In the genomic region with DNA sequence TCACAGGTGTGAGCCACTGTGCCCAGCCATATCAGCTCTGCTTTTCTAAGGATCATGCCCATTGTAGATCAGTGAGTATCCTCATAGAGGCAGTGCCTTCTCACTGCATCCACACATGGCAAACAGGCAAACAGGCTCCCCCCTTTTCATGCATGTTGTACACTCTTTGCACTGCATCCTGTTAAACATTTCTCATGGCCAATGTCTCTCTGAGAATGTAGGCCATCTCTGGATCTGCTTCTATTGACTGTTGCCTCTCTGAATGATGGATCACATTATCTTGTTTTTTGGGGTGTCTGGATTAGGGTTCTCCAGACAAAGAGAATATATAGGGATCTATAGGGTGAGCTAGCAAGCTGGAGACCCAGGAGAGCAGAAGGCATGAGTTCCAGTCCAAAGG, we compare ENCODE assay signal across 22 cellular contexts.
"Had no signal": no experiment of that assay in that cellular context is flagged by ENCODE, and none has a peak within 500 bp of the region (broad histone marks: within the 10 kb centered on the region; RNA-seq: fewer than 3 reads in every experiment).

No MANE protein-coding gene starts in this region.

- H3K27me3 ChIP-seq: SJSA1 had no signal

- H3K9ac ChIP-seq: KMS-11 had no signal

- H3K27ac ChIP-seq: KMS-11, SJSA1, SK-N-MC had no signal

- FAIRE-seq: RCC 7860 had no signal

- DNase-seq: IMR-90, Kasumi-1, MM.1S, NCI-H1092 treated with DMSO at 0.1 percent for 48 hours, NCI-H1436, NCI-H187, NCI-H2029, NCI-H2081 treated with DMSO at 0.1 percent for 48 hours, NCI-H2171, NCI-H226, NCI-H446, NCI-H510A, NCI-H524 treated with DMSO at 0.1 percent for 48 hours, NCI-H69, NCI-H774, Right ventricle myocardium superior, RPMI8226, SIG-M5 had no signal

- H3K4me3 ChIP-seq: SJSA1, SK-N-MC had no signal

- H3K4me2 ChIP-seq: KMS-11 had no signal

- H3K36me3 ChIP-seq: SJSA1 had no signal
